Comparison of ENCODE assay signal across 8 cellular contexts in the genomic region with DNA sequence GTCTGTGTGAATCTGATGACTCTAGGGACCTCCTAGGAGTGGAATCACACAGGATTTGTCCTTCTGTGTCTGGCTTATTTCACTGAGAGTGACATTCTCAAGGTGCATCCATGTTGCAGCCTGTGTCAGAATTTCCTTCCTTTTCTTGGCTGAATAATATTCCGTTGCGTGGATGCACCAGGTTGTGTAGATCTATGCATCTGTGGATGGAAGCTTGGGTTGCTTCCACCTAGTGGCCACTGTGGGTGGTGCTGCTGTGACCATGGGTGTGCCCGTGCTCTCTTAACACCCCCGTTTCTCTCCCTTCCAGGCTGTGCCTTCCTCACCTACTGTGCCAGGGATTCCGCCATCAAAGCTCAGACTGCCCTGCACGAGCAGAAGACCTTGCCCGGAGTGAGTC. TPM values are rescaled to one million over a fixed set of nuclear protein-coding genes. Genes with fewer than 3 reads are reported as not detected.
DNase-seq lines count a peak whose midpoint lies in the region; ATAC-seq and TF ChIP-seq lines count a peak whose summit lies in the region.

No MANE protein-coding gene starts in this region.

- H3K4me1 Mint-ChIP-seq in activated naive CD8-positive, alpha-beta T cell treated with anti-CD3 and anti-CD28 coated beads, Interleukin-2, amount 10 ng/mL, durations not matched to agents 7 days and 5 days = no peaks in the 10 kb centered on the region
- peaks cover 2% of the 10 kb centered on the region for H3K4me1 Mint-ChIP-seq in memory B cell

- H3K9ac ChIP-seq in PC-3 (ENCODE audit: low read length) = no peak overlapping the region

- peak; percentile 61; the same call in 1 of the 2 replicates for ATAC-seq in PC-3
- peak; percentile 61 for ATAC-seq in activated naive CD8-positive, alpha-beta T cell treated with anti-CD3 and anti-CD28 coated beads, Interleukin-2, amount 10 ng/mL, durations not matched to agents 7 days and 5 days (ENCODE audit: low read depth)
- peak; percentile 60 for ATAC-seq in memory B cell (ENCODE audit: low read depth)
- no peak for ATAC-seq in HG02588 (IDR thresholded peaks at IDR 0.05; ENCODE audit: unreplicated experiment)
- no peak for ATAC-seq in GM19463 (IDR thresholded peaks at IDR 0.05; ENCODE audit: unreplicated experiment)

- H3K27ac Mint-ChIP-seq in activated naive CD8-positive, alpha-beta T cell treated with anti-CD3 and anti-CD28 coated beads, Interleukin-2, amount 10 ng/mL, durations not matched to agents 7 days and 5 days = no peak overlapping the region
- no peak overlapping the region for H3K27ac Mint-ChIP-seq in memory B cell

- peaks cover 6% of the 10 kb centered on the region for H3K9me3 Mint-ChIP-seq in activated naive CD8-positive, alpha-beta T cell treated with anti-CD3 and anti-CD28 coated beads, Interleukin-2, amount 10 ng/mL, durations not matched to agents 7 days and 5 days
- H3K9me3 Mint-ChIP-seq in memory B cell = peaks cover 12% of the 10 kb centered on the region

- H3K4me3 Mint-ChIP-seq in activated naive CD8-positive, alpha-beta T cell treated with anti-CD3 and anti-CD28 coated beads, Interleukin-2, amount 10 ng/mL, durations not matched to agents 7 days and 5 days = no peak overlapping the region
- no peak overlapping the region for H3K4me3 Mint-ChIP-seq in memory B cell

- H3K4me1 ChIP-seq in PC-3 (ENCODE audit: insufficient read depth, low read length) = no peaks in the 10 kb centered on the region

- no peaks in the 10 kb centered on the region for H3K27me3 ChIP-seq in PC-3 (ENCODE audit: low read length)

- H3K36me3 ChIP-seq in PC-3 (ENCODE audit: low read depth, low read length) = no peaks in the 10 kb centered on the region

- H3K4me3 ChIP-seq in PC-3 (ENCODE audit: low read length) = no peak overlapping the region

- H3K9me2 ChIP-seq in PC-3 (replicated peaks; ENCODE audit: low read length) = no peaks in the 10 kb centered on the region

- no TSS peak for BruUV-seq in PC-3 (replicated peaks; lab: Mats Ljungman, UMichigan)

- no peaks in the 10 kb centered on the region for H3K36me3 Mint-ChIP-seq in activated naive CD8-positive, alpha-beta T cell treated with anti-CD3 and anti-CD28 coated beads, Interleukin-2, amount 10 ng/mL, durations not matched to agents 7 days and 5 days
- H3K36me3 Mint-ChIP-seq in memory B cell = peaks cover 9% of the 10 kb centered on the region

- CTCF ChIA-PET in PC-3 (lab: Charles Lee) = no interaction called here

- H2AFZ ChIP-seq in PC-3 (ENCODE audit: low read length) = no peak overlapping the region

- no peak overlapping the region for H3K4me2 ChIP-seq in PC-3 (ENCODE audit: low read length)

- POLR2A ChIA-PET in PC-3 (lab: Charles Lee; ENCODE audit: unreplicated experiment) = no interaction called here
- POLR2A ChIA-PET in activated naive CD8-positive, alpha-beta T cell treated with anti-CD3 and anti-CD28 coated beads, Interleukin-2, amount 10 ng/mL, durations not matched to agents 7 days and 5 days (lab: Charles Lee) = no interaction called here

- H3F3A ChIP-seq in PC-3 (ENCODE audit: low read length, unreplicated experiment) = no peaks in the 10 kb centered on the region

- DNase-seq in EH (ENCODE audit: low read depth) = peak; percentile 15
- peak; percentile 38 for DNase-seq in PC-3
- DNase-seq in activated naive CD8-positive, alpha-beta T cell treated with anti-CD3 and anti-CD28 coated beads, Interleukin-2, amount 10 ng/mL, durations not matched to agents 7 days and 5 days = peak; percentile 48
- DNase-seq in memory B cell (ENCODE audit: low spot score in 2 of 2) = no peak
- DNase-seq in retina = no peak
- no peak for DNase-seq in NCI-H1436 (lab: John Stamatoyannopoulos, UW)

- H3K27me3 Mint-ChIP-seq in activated naive CD8-positive, alpha-beta T cell treated with anti-CD3 and anti-CD28 coated beads, Interleukin-2, amount 10 ng/mL, durations not matched to agents 7 days and 5 days = no peaks in the 10 kb centered on the region
- H3K27me3 Mint-ChIP-seq in memory B cell = peaks cover 24% of the 10 kb centered on the region

- no peaks in the 10 kb centered on the region for H3K9me3 ChIP-seq in PC-3 (ENCODE audit: low read length)

- no peaks in the 10 kb centered on the region for H4K20me1 ChIP-seq in PC-3 (ENCODE audit: low read length)

- peak; percentile 55 for TF ChIP-seq CTCF in PC-3 (conservative IDR thresholded peaks at IDR 0.05; ENCODE audit: low read depth, low read length)

- no peaks in the 10 kb centered on the region for H3K79me2 ChIP-seq in PC-3 (ENCODE audit: low read length)

- H3K27ac ChIP-seq in PC-3 (ENCODE audit: low read length) = no peak overlapping the region

- intact Hi-C loops in PC-3 (cut with micrococcal nuclease) = no loop called here

RNA-seq across cellular contexts. Expression of a gene that starts 26.2 kb away (rescaled TPM):
- total RNA-seq in PC-3 (2014; rRNA removed) = 0.44 and 0.75 TPM in 2 replicates
- under 1 TPM in 1 of 2 experiments, not detected in 1; 0.14 TPM for total RNA-seq in activated naive CD8-positive, alpha-beta T cell treated with anti-CD3 and anti-CD28 coated beads, Interleukin-2, amount 10 ng/mL, durations not matched to agents 7 days and 5 days

Comparison
In these comparisons a context has a peak if more than half of its experiments do, and no peak if none do; other contexts are left out.
1. DNase-seq: peak in EH (single experiment), PC-3 (single experiment) and activated naive CD8-positive, alpha-beta T cell treated with anti-CD3 and anti-CD28 coated beads, Interleukin-2, amount 10 ng/mL, durations not matched to agents 7 days and 5 days (single experiment); none in memory B cell (0 of 2), retina (single experiment) and NCI-H1436 (single experiment).
2. ATAC-seq: peak in PC-3 (single experiment), activated naive CD8-positive, alpha-beta T cell treated with anti-CD3 and anti-CD28 coated beads, Interleukin-2, amount 10 ng/mL, durations not matched to agents 7 days and 5 days (single experiment) and memory B cell (single experiment); none in HG02588 (single experiment) and GM19463 (single experiment).